In genomic region chr10:111725035-111725434, GRCh38 we compare ENCODE assay signal across 18 cellular contexts.
"Had no signal": no experiment of that assay in that cellular context is flagged by ENCODE, and none has a peak within 500 bp of the region (broad histone marks: within the 10 kb centered on the region; RNA-seq: fewer than 3 reads in every experiment).

No MANE protein-coding gene starts in this region.

- H3K4me1 ChIP-seq: heart right ventricle, parathyroid adenoma, right atrium auricular region, sigmoid colon, stomach had no signal

- H3K4me3 Mint-ChIP-seq: naive thymus-derived CD4-positive, alpha-beta T cell; nephron progenitor cell had no signal

- H2AFZ ChIP-seq: parathyroid adenoma had no signal

- H3K9me3 Mint-ChIP-seq: naive thymus-derived CD4-positive, alpha-beta T cell; nephron progenitor cell had no signal

- H3K27ac Mint-ChIP-seq: naive thymus-derived CD4-positive, alpha-beta T cell; nephron progenitor cell had no signal

- H3K36me3 ChIP-seq: heart right ventricle, right atrium auricular region, sigmoid colon, stomach had no signal

- H3K4me1 Mint-ChIP-seq: naive thymus-derived CD4-positive, alpha-beta T cell; nephron progenitor cell had no signal

- H3K36me3 Mint-ChIP-seq: naive thymus-derived CD4-positive, alpha-beta T cell had no signal

- H3K9me3 ChIP-seq: right atrium auricular region, sigmoid colon had no signal

- H3K9ac ChIP-seq: parathyroid adenoma had no signal

- H3K4me3 ChIP-seq: dorsolateral prefrontal cortex, heart right ventricle, right atrium auricular region, sigmoid colon, skin epidermis, stomach had no signal

- ATAC-seq: heart right ventricle; naive thymus-derived CD4-positive, alpha-beta T cell had no signal

- H3K27ac ChIP-seq: heart right ventricle, parathyroid adenoma, right atrium auricular region, sigmoid colon, skin epidermis, stomach had no signal

- H3K79me2 ChIP-seq: parathyroid adenoma had no signal

- DNase-seq: cortex of kidney; effector CD8-positive, alpha-beta T cell; foreskin melanocyte; heart right ventricle; hypothalamus; kidney glomerular epithelial cell; mammary epithelial cell; naive thymus-derived CD4-positive, alpha-beta T cell; nephron progenitor cell; sigmoid colon; stimulated activated naive CD4-positive, alpha-beta T cell; stomach; substantia nigra; trophoblast cell had no signal

- H3K27me3 ChIP-seq: dorsolateral prefrontal cortex, heart right ventricle, right atrium auricular region, sigmoid colon, stomach had no signal
